In genomic region chr2:83782122-83782521, GRCh38 we compare ENCODE assay signal across 1 cellular context.
TF ChIP-seq lines count a peak whose summit lies in the region.

No MANE protein-coding gene starts in this region.

TF ChIP-seq in GM23338, 12 proteins besides CTCF, POLR2A, EP300 and RAD21 (continued from another document):
- TF ChIP-seq, protein P1, sequence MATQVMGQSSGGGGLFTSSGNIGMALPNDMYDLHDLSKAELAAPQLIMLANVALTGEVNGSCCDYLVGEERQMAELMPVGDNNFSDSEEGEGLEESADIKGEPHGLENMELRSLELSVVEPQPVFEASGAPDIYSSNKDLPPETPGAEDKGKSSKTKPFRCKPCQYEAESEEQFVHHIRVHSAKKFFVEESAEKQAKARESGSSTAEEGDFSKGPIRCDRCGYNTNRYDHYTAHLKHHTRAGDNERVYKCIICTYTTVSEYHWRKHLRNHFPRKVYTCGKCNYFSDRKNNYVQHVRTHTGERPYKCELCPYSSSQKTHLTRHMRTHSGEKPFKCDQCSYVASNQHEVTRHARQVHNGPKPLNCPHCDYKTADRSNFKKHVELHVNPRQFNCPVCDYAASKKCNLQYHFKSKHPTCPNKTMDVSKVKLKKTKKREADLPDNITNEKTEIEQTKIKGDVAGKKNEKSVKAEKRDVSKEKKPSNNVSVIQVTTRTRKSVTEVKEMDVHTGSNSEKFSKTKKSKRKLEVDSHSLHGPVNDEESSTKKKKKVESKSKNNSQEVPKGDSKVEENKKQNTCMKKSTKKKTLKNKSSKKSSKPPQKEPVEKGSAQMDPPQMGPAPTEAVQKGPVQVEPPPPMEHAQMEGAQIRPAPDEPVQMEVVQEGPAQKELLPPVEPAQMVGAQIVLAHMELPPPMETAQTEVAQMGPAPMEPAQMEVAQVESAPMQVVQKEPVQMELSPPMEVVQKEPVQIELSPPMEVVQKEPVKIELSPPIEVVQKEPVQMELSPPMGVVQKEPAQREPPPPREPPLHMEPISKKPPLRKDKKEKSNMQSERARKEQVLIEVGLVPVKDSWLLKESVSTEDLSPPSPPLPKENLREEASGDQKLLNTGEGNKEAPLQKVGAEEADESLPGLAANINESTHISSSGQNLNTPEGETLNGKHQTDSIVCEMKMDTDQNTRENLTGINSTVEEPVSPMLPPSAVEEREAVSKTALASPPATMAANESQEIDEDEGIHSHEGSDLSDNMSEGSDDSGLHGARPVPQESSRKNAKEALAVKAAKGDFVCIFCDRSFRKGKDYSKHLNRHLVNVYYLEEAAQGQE (IDR thresholded peaks at IDR 0.05; ENCODE audit: unreplicated experiment) = no peak
- no peak for TF ChIP-seq EZH2phosphoT487 (IDR thresholded peaks at IDR 0.05; ENCODE audit: unreplicated experiment)
